ENCODE assay signal across 13 cellular contexts in the genomic region with DNA sequence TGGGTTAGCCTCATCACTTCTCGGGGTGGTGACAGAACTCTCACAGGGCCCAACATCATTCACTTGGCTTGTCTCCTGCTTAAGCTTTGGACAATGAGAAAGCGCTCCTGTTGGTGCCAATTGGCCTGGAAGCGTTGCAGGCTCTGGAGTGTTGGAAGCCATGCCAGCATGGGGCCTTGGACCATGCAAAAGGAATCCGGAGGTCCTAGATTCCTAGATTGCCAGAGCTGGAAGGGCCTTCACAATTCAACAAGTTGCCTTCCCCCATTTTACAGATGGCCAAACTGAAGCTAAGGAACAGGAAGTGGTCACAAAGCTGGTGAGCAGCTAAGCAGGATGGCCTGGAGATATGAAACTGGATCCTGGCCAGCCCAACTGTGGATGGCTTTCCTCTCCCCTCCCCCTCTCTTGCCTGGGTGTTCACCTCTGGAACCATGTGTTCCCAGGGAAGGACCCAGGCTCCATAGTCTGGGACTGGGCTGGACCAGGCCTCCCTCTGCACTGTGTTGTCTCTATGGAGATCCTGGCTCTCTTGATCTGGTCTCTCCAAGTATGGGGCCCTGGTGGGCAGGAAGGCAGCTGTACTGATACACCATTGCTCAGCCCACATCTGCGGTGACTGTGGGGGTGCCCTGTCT. TPM values are rescaled to one million over a fixed set of nuclear protein-coding genes. Genes with fewer than 3 reads are reported as not detected.
A peak's percentile ranks its signal among the peaks of the same experiment; 100 is the strongest.
DNase-seq lines count a peak whose midpoint lies in the region; ATAC-seq, FAIRE-seq and TF ChIP-seq lines count a peak whose summit lies in the region.
"Had no signal": no experiment of that assay in that cellular context is flagged by ENCODE, and none has a peak within 500 bp of the region (broad histone marks: within the 10 kb centered on the region; RNA-seq: fewer than 3 reads in every experiment).

No MANE protein-coding gene starts in this region.

- ATAC-seq in activated naive CD8-positive, alpha-beta T cell treated with anti-CD3 and anti-CD28 coated beads, Interleukin-2, amount 10 ng/mL, durations not matched to agents 7 days and 5 days (ENCODE audit: low read depth): peak; percentile 65

- no peak overlapping the region for H3K4me3 Mint-ChIP-seq in activated naive CD8-positive, alpha-beta T cell treated with anti-CD3 and anti-CD28 coated beads, Interleukin-2, amount 10 ng/mL, durations not matched to agents 7 days and 5 days
- H3K4me3 Mint-ChIP-seq in activated naive CD8-positive, alpha-beta T cell treated with anti-CD3 and anti-CD28 coated beads for 36 hours: no peak overlapping the region
- H3K4me3 Mint-ChIP-seq: activated T-cell treated with anti-CD3 and anti-CD28 coated beads, Interleukin-2, amount 50 U/mL, for 24 hours had no signal

- dilution Hi-C loops in endothelial cell of umbilical vein (cut with MboI; ENCODE audit: extremely low pct_ligation_motif_present, low sequenced_read_pairs): no loop called here

- peak; percentile 12 for FAIRE-seq in endothelial cell of umbilical vein (lab: Jason Lieb, UNC)
- FAIRE-seq in urothelium cell line (lab: Jason Lieb, UNC): peak; percentile 68
- FAIRE-seq: H1 had no signal

- peaks cover 14% of the 10 kb centered on the region for H3K4me1 Mint-ChIP-seq in activated naive CD8-positive, alpha-beta T cell treated with anti-CD3 and anti-CD28 coated beads, Interleukin-2, amount 10 ng/mL, durations not matched to agents 7 days and 5 days
- H3K4me1 Mint-ChIP-seq in activated naive CD8-positive, alpha-beta T cell treated with anti-CD3 and anti-CD28 coated beads for 36 hours: peaks cover 7% of the 10 kb centered on the region

- no peak for TF ChIP-seq POLR2A in endothelial cell of umbilical vein (IDR thresholded peaks at IDR 0.05; ENCODE audit: low read depth, low read length)

- no peak overlapping the region for H2AFZ ChIP-seq in endothelial cell of umbilical vein (ENCODE audit: low read depth, low read length)

- no peak overlapping the region for H3K27ac ChIP-seq in endothelial cell of umbilical vein (ENCODE audit: insufficient read depth, low read depth, low read length)
- H3K27ac ChIP-seq: adrenal gland, epithelial cell of prostate had no signal

- no TSS peak for BruUV-seq in endothelial cell of umbilical vein (replicated peaks; lab: Mats Ljungman, UMichigan)

- no peaks in the 10 kb centered on the region for H3K9me3 ChIP-seq in endothelial cell of umbilical vein (replicated peaks; ENCODE audit: control insufficient read depth, insufficient read depth, low read length)
- H3K9me3 ChIP-seq: adrenal gland had no signal

- POLR2A ChIA-PET in activated naive CD8-positive, alpha-beta T cell treated with anti-CD3 and anti-CD28 coated beads, Interleukin-2, amount 10 ng/mL, durations not matched to agents 7 days and 5 days (lab: Charles Lee): interaction anchor here (1.5 to 1.6 kb wide), 3 partner anchors 11 to 19 kb away, joined by 4 to 11 read pairs (median 11); partner anchors contain the start of gene TOP2A
- POLR2A ChIA-PET in endothelial cell of umbilical vein (lab: Charles Lee): no interaction called here

- intact Hi-C loops in endothelial cell of umbilical vein (cut with micrococcal nuclease): no loop called here

- H3K9me3 Mint-ChIP-seq in activated naive CD8-positive, alpha-beta T cell treated with anti-CD3 and anti-CD28 coated beads, Interleukin-2, amount 10 ng/mL, durations not matched to agents 7 days and 5 days: no peaks in the 10 kb centered on the region
- no peaks in the 10 kb centered on the region for H3K9me3 Mint-ChIP-seq in activated naive CD8-positive, alpha-beta T cell treated with anti-CD3 and anti-CD28 coated beads for 36 hours
- H3K9me3 Mint-ChIP-seq: activated T-cell treated with anti-CD3 and anti-CD28 coated beads, Interleukin-2, amount 50 U/mL, for 24 hours had no signal

- no peaks in the 10 kb centered on the region for H3K36me3 ChIP-seq in endothelial cell of umbilical vein (ENCODE audit: control insufficient read depth in 2 of 2, extremely low read depth in 1 of 2, insufficient read depth in 2 of 2, low read length in 2 of 2)
- H3K36me3 ChIP-seq: adrenal gland had no signal

- no peaks in the 10 kb centered on the region for H3K79me2 ChIP-seq in endothelial cell of umbilical vein (ENCODE audit: control insufficient read depth, insufficient read depth, low read length)

- DNase-seq in activated naive CD8-positive, alpha-beta T cell treated with anti-CD3 and anti-CD28 coated beads, Interleukin-2, amount 10 ng/mL, durations not matched to agents 7 days and 5 days: no peak
- DNase-seq in activated naive CD8-positive, alpha-beta T cell treated with anti-CD3 and anti-CD28 coated beads for 36 hours: no peak
- DNase-seq in NCI-H69 (lab: John Stamatoyannopoulos, UW) (peak; percentile 18), endothelial cell of umbilical vein (ENCODE audit: low read depth, low spot score) (no peak), urothelium cell line (ENCODE audit: low spot score) (no peak), NCI-H748 treated with DMSO at 0.1 percent for 48 hours (lab: John Stamatoyannopoulos, UW) (no peak), NCI-H526 treated with DMSO at 0.1 percent for 48 hours (lab: John Stamatoyannopoulos, UW) (no peak), middle frontal gyrus (ENCODE audit: extremely low spot score, low spot score) (no peak)
- DNase-seq: activated T-cell treated with anti-CD3 and anti-CD28 coated beads, Interleukin-2, amount 50 U/mL, for 24 hours; T-helper 1 cell had no signal

- peaks cover 6% of the 10 kb centered on the region for H3K27me3 Mint-ChIP-seq in activated naive CD8-positive, alpha-beta T cell treated with anti-CD3 and anti-CD28 coated beads, Interleukin-2, amount 10 ng/mL, durations not matched to agents 7 days and 5 days
- peaks cover 4% of the 10 kb centered on the region for H3K27me3 Mint-ChIP-seq in activated naive CD8-positive, alpha-beta T cell treated with anti-CD3 and anti-CD28 coated beads for 36 hours
- H3K27me3 Mint-ChIP-seq: activated T-cell treated with anti-CD3 and anti-CD28 coated beads, Interleukin-2, amount 50 U/mL, for 24 hours had no signal

- H3K27ac Mint-ChIP-seq in activated naive CD8-positive, alpha-beta T cell treated with anti-CD3 and anti-CD28 coated beads, Interleukin-2, amount 10 ng/mL, durations not matched to agents 7 days and 5 days: peak overlapping the region; percentile 34
- no peak overlapping the region for H3K27ac Mint-ChIP-seq in activated naive CD8-positive, alpha-beta T cell treated with anti-CD3 and anti-CD28 coated beads for 36 hours
- H3K27ac Mint-ChIP-seq: activated T-cell treated with anti-CD3 and anti-CD28 coated beads, Interleukin-2, amount 50 U/mL, for 24 hours had no signal

- H3K36me3 Mint-ChIP-seq in activated naive CD8-positive, alpha-beta T cell treated with anti-CD3 and anti-CD28 coated beads, Interleukin-2, amount 10 ng/mL, durations not matched to agents 7 days and 5 days: no peaks in the 10 kb centered on the region
- no peaks in the 10 kb centered on the region for H3K36me3 Mint-ChIP-seq in activated naive CD8-positive, alpha-beta T cell treated with anti-CD3 and anti-CD28 coated beads for 36 hours

- no peak for TF ChIP-seq CTCF in endothelial cell of umbilical vein (IDR thresholded peaks at IDR 0.05; ENCODE audit: extremely low read depth in 1 of 2, insufficient read depth in 1 of 2, low read depth in 1 of 2, low read length in 2 of 2)

- H3K4me2 ChIP-seq in endothelial cell of umbilical vein (ENCODE audit: insufficient read depth, low read length): no peak overlapping the region

- no peaks in the 10 kb centered on the region for H4K20me1 ChIP-seq in endothelial cell of umbilical vein (replicated peaks; ENCODE audit: control insufficient read depth, extremely low read depth, insufficient read depth, low read length)

- no peaks in the 10 kb centered on the region for H3K4me1 ChIP-seq in endothelial cell of umbilical vein (ENCODE audit: control insufficient read depth, extremely low read depth, insufficient read depth, low read length)

- H3K9ac ChIP-seq in endothelial cell of umbilical vein (replicated peaks; ENCODE audit: extremely low read depth, insufficient read depth, low read length): no peak overlapping the region

- H3K4me3 ChIP-seq in endothelial cell of umbilical vein (replicated peaks in 1 of 3; ENCODE audit: insufficient read depth in 1 of 3, low read depth in 1 of 3, low read length in 3 of 3): no peak overlapping the region
- H3K4me3 ChIP-seq: adrenal gland had no signal

- CTCF ChIA-PET in endothelial cell of umbilical vein (lab: Charles Lee): interaction anchor here (0.6 to 1.7 kb wide), 8 partner anchors 10 to 123 kb away, joined by 3 to 4 read pairs (median 4); partner anchors contain the start of gene TOP2A

- no peaks in the 10 kb centered on the region for H3K9me1 ChIP-seq in endothelial cell of umbilical vein (replicated peaks; ENCODE audit: control insufficient read depth, extremely low read depth, insufficient read depth, low read length)

- no peaks in the 10 kb centered on the region for H3K27me3 ChIP-seq in endothelial cell of umbilical vein (ENCODE audit: control insufficient read depth in 2 of 2, insufficient read depth in 2 of 2, low read length in 2 of 2)
- H3K27me3 ChIP-seq: adrenal gland had no signal

RNA-seq across cellular contexts. Expression of gene IGFBP4, which starts 6.0 kb away (rescaled TPM):
- total RNA-seq in activated naive CD8-positive, alpha-beta T cell treated with anti-CD3 and anti-CD28 coated beads, Interleukin-2, amount 10 ng/mL, durations not matched to agents 7 days and 5 days: 10 to 100 TPM; 12.2 to 13.2 TPM
- 1 to 10 TPM; 5.6 to 6.5 TPM for total RNA-seq in activated naive CD8-positive, alpha-beta T cell treated with anti-CD3 and anti-CD28 coated beads for 36 hours
- 585 and 618 TPM in 2 replicates for total RNA-seq in endothelial cell of umbilical vein
- 369 and 377 TPM in 2 replicates for polyA plus RNA-seq in endothelial cell of umbilical vein
- 416 and 442 TPM in 2 replicates for polyA plus RNA-seq in endothelial cell of umbilical vein (2011; cell fraction: cytosol; rRNA removed)
- polyA plus RNA-seq in endothelial cell of umbilical vein (2011; cell fraction: nucleus; rRNA removed): 150 and 157 TPM in 2 replicates
- 404 and 527 TPM in 2 replicates for polyA plus RNA-seq in endothelial cell of umbilical vein (2012)
- 329 and 350 TPM in 2 replicates for polyA minus RNA-seq in endothelial cell of umbilical vein
- not detected for polyA minus RNA-seq in endothelial cell of umbilical vein (2011; cell fraction: cytosol; rRNA and poly(A)+ RNA removed)
- 59.6 and 64.4 TPM in 2 replicates for polyA minus RNA-seq in endothelial cell of umbilical vein (2011; cell fraction: nucleus; rRNA and poly(A)+ RNA removed)

RNA-seq across cellular contexts. Expression of gene TOP2A, which starts 19.5 kb away (rescaled TPM):
- 100 to 1,000 TPM; 313 to 314 TPM for total RNA-seq in activated naive CD8-positive, alpha-beta T cell treated with anti-CD3 and anti-CD28 coated beads, Interleukin-2, amount 10 ng/mL, durations not matched to agents 7 days and 5 days
- total RNA-seq in activated naive CD8-positive, alpha-beta T cell treated with anti-CD3 and anti-CD28 coated beads for 36 hours: 100 to 1,000 TPM; 244 to 245 TPM
- 149 and 160 TPM in 2 replicates for total RNA-seq in endothelial cell of umbilical vein
- polyA plus RNA-seq in endothelial cell of umbilical vein: 25.5 and 31.3 TPM in 2 replicates
- 47.0 and 56.2 TPM in 2 replicates for polyA plus RNA-seq in endothelial cell of umbilical vein (2011; cell fraction: cytosol; rRNA removed)
- polyA plus RNA-seq in endothelial cell of umbilical vein (2011; cell fraction: nucleus; rRNA removed): 57.3 and 98.0 TPM in 2 replicates
- polyA plus RNA-seq in endothelial cell of umbilical vein (2012): 48.2 and 143 TPM in 2 replicates
- polyA minus RNA-seq in endothelial cell of umbilical vein: 25.2 and 29.2 TPM in 2 replicates
- 107 TPM for polyA minus RNA-seq in endothelial cell of umbilical vein (2011; cell fraction: cytosol; rRNA and poly(A)+ RNA removed)
- 26.2 and 41.6 TPM in 2 replicates for polyA minus RNA-seq in endothelial cell of umbilical vein (2011; cell fraction: nucleus; rRNA and poly(A)+ RNA removed)

Comparison
In these comparisons a context has a peak if more than half of its experiments do, and no peak if none do; other contexts are left out.
1. RNA of gene IGFBP4, which starts 6.0 kb away (total RNA-seq): 585 to 618 TPM in endothelial cell of umbilical vein; 12.2 to 13.2 TPM in activated naive CD8-positive, alpha-beta T cell treated with anti-CD3 and anti-CD28 coated beads, Interleukin-2, amount 10 ng/mL, durations not matched to agents 7 days and 5 days and 5.6 to 6.5 TPM in activated naive CD8-positive, alpha-beta T cell treated with anti-CD3 and anti-CD28 coated beads for 36 hours; every median in the first group is over 10 times any median in the second.